In the genomic region with DNA sequence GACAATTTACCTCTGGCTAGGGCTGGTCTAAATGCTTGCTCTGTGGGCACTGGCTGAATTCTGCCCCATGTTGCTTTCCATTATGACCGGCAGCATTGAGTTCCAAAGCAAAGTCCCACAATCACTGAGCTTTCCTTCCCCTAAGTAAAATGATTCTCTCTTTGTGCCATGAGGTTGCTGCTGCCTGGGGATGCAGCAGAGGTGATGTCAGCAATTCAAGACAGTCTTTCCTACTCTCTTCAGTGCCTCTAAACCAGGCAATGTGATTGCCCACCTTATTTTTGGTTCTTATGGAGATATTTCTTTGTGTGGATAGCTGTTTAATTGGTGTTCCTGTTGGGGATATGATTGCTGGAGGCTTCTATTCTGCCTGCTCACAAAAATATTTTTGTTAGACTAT, we compare ENCODE assay signal across 1 cellular context.
TF ChIP-seq lines count a peak whose summit lies in the region.

No MANE protein-coding gene starts in this region.

TF ChIP-seq in H1, 55 proteins besides CTCF, POLR2A, EP300 and RAD21:
- TF ChIP-seq KDM1A (IDR thresholded peaks at IDR 0.05; ENCODE audit: borderline replicate concordance, low read length) = no peak
- TF ChIP-seq RNF2 (IDR thresholded peaks at IDR 0.05; ENCODE audit: borderline replicate concordance, low read depth, low read length, missing control alignments, poor library complexity, severe bottlenecking) = no peak
- TF ChIP-seq TBP (IDR thresholded peaks at IDR 0.05; ENCODE audit: low read depth, low read length) = no peak
- TF ChIP-seq SIN3A (conservative IDR thresholded peaks at IDR 0.05 in 1 of 2, IDR thresholded peaks at IDR 0.05 in 1 of 2; ENCODE audit: low read depth in 1 of 2, low read length in 2 of 2) = no peak
- no peak for TF ChIP-seq RBBP5 (IDR thresholded peaks at IDR 0.05; ENCODE audit: borderline replicate concordance, low read depth, low read length)
- TF ChIP-seq KDM4A (IDR thresholded peaks at IDR 0.05; ENCODE audit: low read depth, low read length, severe bottlenecking) = no peak
